Comparison of ENCODE assay signal across 1 cellular context in the genomic region with DNA sequence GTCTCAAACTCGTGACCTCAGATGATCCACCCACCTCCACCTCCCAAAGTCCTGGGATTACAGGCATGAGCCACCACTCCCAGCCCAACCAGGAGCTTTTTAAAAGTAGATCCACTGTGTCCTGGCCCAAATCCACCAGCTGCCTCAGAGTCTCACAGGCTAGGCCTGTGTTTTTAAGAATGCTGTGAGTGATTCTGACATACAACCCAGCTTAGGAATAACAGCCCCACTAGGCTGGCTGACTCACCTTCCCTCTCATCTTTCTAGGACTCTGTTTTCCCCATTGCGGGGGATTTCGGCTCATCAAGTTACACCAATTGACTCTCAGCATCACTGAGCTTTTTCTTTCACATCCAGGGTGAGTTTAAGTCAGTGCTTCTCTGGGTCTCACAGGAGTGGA.
TF ChIP-seq lines count a peak whose summit lies in the region.

No MANE protein-coding gene starts in this region.

TF ChIP-seq in HCT116, 20 proteins besides CTCF, POLR2A, EP300 and RAD21 (continued from another document):
- TF ChIP-seq EGR1 (IDR thresholded peaks at IDR 0.05; ENCODE audit: low read depth), result no peak
- TF ChIP-seq EZH2 (IDR thresholded peaks at IDR 0.05), result no peak
- TF ChIP-seq CEBPB (IDR thresholded peaks at IDR 0.05; ENCODE audit: low read depth), result no peak
- TF ChIP-seq YY1 (IDR thresholded peaks at IDR 0.05; ENCODE audit: extremely low read depth, insufficient replicate concordance, low read depth, low read length), result no peak
- no peak for TF ChIP-seq ELF1 (IDR thresholded peaks at IDR 0.05; ENCODE audit: borderline replicate concordance, low read depth)
- no peak for TF ChIP-seq TCF7L2 (IDR thresholded peaks at IDR 0.05; ENCODE audit: borderline replicate concordance, extremely low read depth, insufficient read depth, insufficient read length)
- TF ChIP-seq, protein P1, sequence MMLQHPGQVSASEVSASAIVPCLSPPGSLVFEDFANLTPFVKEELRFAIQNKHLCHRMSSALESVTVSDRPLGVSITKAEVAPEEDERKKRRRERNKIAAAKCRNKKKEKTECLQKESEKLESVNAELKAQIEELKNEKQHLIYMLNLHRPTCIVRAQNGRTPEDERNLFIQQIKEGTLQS (IDR thresholded peaks at IDR 0.05), result no peak
- no peak for TF ChIP-seq SRF (IDR thresholded peaks at IDR 0.05; ENCODE audit: low read depth)
- TF ChIP-seq SP1 (IDR thresholded peaks at IDR 0.05; ENCODE audit: low read depth), result no peak
- no peak for TF ChIP-seq CBX3 (IDR thresholded peaks at IDR 0.05; ENCODE audit: low read depth)
- TF ChIP-seq, protein P2, sequence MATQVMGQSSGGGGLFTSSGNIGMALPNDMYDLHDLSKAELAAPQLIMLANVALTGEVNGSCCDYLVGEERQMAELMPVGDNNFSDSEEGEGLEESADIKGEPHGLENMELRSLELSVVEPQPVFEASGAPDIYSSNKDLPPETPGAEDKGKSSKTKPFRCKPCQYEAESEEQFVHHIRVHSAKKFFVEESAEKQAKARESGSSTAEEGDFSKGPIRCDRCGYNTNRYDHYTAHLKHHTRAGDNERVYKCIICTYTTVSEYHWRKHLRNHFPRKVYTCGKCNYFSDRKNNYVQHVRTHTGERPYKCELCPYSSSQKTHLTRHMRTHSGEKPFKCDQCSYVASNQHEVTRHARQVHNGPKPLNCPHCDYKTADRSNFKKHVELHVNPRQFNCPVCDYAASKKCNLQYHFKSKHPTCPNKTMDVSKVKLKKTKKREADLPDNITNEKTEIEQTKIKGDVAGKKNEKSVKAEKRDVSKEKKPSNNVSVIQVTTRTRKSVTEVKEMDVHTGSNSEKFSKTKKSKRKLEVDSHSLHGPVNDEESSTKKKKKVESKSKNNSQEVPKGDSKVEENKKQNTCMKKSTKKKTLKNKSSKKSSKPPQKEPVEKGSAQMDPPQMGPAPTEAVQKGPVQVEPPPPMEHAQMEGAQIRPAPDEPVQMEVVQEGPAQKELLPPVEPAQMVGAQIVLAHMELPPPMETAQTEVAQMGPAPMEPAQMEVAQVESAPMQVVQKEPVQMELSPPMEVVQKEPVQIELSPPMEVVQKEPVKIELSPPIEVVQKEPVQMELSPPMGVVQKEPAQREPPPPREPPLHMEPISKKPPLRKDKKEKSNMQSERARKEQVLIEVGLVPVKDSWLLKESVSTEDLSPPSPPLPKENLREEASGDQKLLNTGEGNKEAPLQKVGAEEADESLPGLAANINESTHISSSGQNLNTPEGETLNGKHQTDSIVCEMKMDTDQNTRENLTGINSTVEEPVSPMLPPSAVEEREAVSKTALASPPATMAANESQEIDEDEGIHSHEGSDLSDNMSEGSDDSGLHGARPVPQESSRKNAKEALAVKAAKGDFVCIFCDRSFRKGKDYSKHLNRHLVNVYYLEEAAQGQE (IDR thresholded peaks at IDR 0.05; ENCODE audit: low read depth), result no peak
- TF ChIP-seq, protein P3, sequence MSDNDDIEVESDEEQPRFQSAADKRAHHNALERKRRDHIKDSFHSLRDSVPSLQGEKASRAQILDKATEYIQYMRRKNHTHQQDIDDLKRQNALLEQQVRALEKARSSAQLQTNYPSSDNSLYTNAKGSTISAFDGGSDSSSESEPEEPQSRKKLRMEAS (IDR thresholded peaks at IDR 0.05), result no peak
- no peak for TF ChIP-seq ZNF274 (IDR thresholded peaks at IDR 0.05; ENCODE audit: low read depth, low read length)
